In genomic region chr2:199015072-199015471, GRCh38 we compare ENCODE assay signal across 26 cellular contexts.
"Had no signal": no experiment of that assay in that cellular context is flagged by ENCODE, and none has a peak within 500 bp of the region (broad histone marks: within the 10 kb centered on the region; RNA-seq: fewer than 3 reads in every experiment).

No MANE protein-coding gene starts in this region.

- H3K27ac ChIP-seq: colonic mucosa, epithelial cell of prostate, esophagus squamous epithelium, gastrocnemius medialis, heart right ventricle, left lung, lower lobe of right lung had no signal

- H3K36me3 ChIP-seq: colonic mucosa, esophagus squamous epithelium, gastrocnemius medialis, heart right ventricle, left lung, lower lobe of right lung had no signal

- DNase-seq: colonic mucosa; cortex of kidney; effector CD8-positive, alpha-beta T cell; effector memory CD8-positive, alpha-beta T cell; endodermal cell; erythroblast; esophagus squamous epithelium; foreskin fibroblast; foreskin melanocyte; gastrocnemius medialis; glutamatergic neuron; head of caudate nucleus; heart right ventricle; hippocampal formation; left cardiac atrium; left lung; left ventricle myocardium superior; lower lobe of right lung; mesenchymal stem cell; mucosa of descending colon; naive B cell had no signal

- FAIRE-seq: endometrium, islet of Langerhans, keratinocyte had no signal

- H3K9me3 ChIP-seq: colonic mucosa, gastrocnemius medialis, mucosa of descending colon had no signal

- ATAC-seq: effector memory CD8-positive, alpha-beta T cell; esophagus mucosa; gastrocnemius medialis; heart right ventricle; left cardiac atrium; left lung; left ventricle myocardium superior; lower lobe of right lung; mucosa of descending colon had no signal

- H3K4me3 ChIP-seq: colonic mucosa, esophagus squamous epithelium, gastrocnemius medialis, heart right ventricle, left lung, lower lobe of right lung, mucosa of descending colon had no signal

- H3K4me1 ChIP-seq: colonic mucosa, esophagus squamous epithelium, gastrocnemius medialis, heart right ventricle, left lung, lower lobe of right lung had no signal

- H3K27me3 ChIP-seq: colonic mucosa, esophagus squamous epithelium, gastrocnemius medialis, heart right ventricle, left lung had no signal
